8 cellular contexts compared by ENCODE assay signal in the genomic region with DNA sequence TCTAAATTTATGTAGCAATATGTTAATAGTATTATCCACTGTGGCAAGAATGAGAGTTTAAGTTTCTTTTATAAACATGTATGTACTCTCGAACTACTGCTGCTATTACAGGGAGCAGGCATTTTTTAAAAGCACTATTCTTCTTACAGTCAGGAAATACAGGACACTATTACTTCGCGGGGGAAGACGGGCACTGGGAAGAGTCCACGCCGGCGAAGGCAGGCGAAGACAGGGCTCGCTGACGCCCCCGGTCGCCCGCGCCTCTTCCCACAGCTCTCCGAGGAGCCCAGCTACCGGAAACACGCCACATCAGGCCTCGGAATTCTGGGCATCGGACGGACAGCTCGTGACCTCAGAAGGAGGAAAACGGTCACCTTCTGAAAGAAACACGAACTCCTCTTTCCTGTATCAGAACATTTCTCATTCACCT.
DNase-seq lines count a peak whose midpoint lies in the region; ATAC-seq and TF ChIP-seq lines count a peak whose summit lies in the region.

No MANE protein-coding gene starts in this region.

- DNase-seq in BJ (ENCODE audit: low read depth) (peak; percentile 25), NCI-H460 (ENCODE audit: extremely low read depth, low read depth) (peak; percentile 92), adrenal gland (peak; percentile 84 to 93 (median 89)), cardiac septum (ENCODE audit: low spot score) (peak; percentile 89), omental fat pad (ENCODE audit: low spot score) (peak; percentile 50), cortex of kidney (lab: John Stamatoyannopoulos, UW) (no peak)

- peak overlapping the region; percentile 60 for H3K4me3 ChIP-seq in BJ (ENCODE audit: low read depth, low read length)
- H3K4me3 ChIP-seq in adrenal gland, result peak overlapping the region; percentile 66 to 99 (median 85)

- peak overlapping the region; percentile 95 to 100 (median 98) for H3K27ac ChIP-seq in adrenal gland

- CTCF ChIA-PET in BJ (lab: Yijun Ruan, JAX), result no interaction called here

- H3K36me3 ChIP-seq in BJ (ENCODE audit: control insufficient read depth, insufficient read depth, low read length), result no peaks in the 10 kb centered on the region
- H3K36me3 ChIP-seq in adrenal gland (replicated peaks in 1 of 2), result no peaks in the 10 kb centered on the region

- POLR2A ChIA-PET in BJ (lab: Charles Lee), result interaction anchor here (0.7 kb wide), 1 partner anchor 19 kb away, joined by 3 read pairs; no protein-coding TSS in a partner anchor

- no peaks in the 10 kb centered on the region for H3K9me3 ChIP-seq in adrenal gland (replicated peaks in 1 of 3)

- intact Hi-C loops in adrenal gland (cut with DNase I), result no loop called here
- intact Hi-C loops in cardiac septum (cut with DNase I), result loop anchor here (1.0 to 5.0 kb wide), 3 partner anchors 46 to 225 kb away; partner anchors contain the start of gene XPO1

- H3K27me3 ChIP-seq in BJ (ENCODE audit: control insufficient read depth, insufficient read depth, low read length), result no peaks in the 10 kb centered on the region
- no peaks in the 10 kb centered on the region for H3K27me3 ChIP-seq in adrenal gland

- 0 to 1% (median 0%) methylated on average over 15 to 23 of the region's 23 CpGs for WGBS in adrenal gland, 4 donors

- ATAC-seq in GM18511 (IDR thresholded peaks at IDR 0.05; ENCODE audit: unreplicated experiment), result peak; percentile 20
- ATAC-seq in HG03108 (IDR thresholded peaks at IDR 0.05; ENCODE audit: unreplicated experiment), result peak; percentile 21
- ATAC-seq in omental fat pad (ENCODE audit: low FRiP score), result peak; percentile 75

- H3K4me1 ChIP-seq in adrenal gland (replicated peaks in 1 of 2), result peaks cover 0 to 6% of the 10 kb centered on the region in 2 donors

- TF ChIP-seq CTCF in BJ (IDR thresholded peaks at IDR 0.05; ENCODE audit: insufficient read depth, low read depth, low read length), result peak; percentile 54
- peak in 1 of 6 experiments; percentile 15 for TF ChIP-seq CTCF in adrenal gland (IDR thresholded peaks at IDR 0.05)
- TF ChIP-seq CTCF in omental fat pad (IDR thresholded peaks at IDR 0.05), result no peak

- TF ChIP-seq POLR2A in adrenal gland (IDR thresholded peaks at IDR 0.05), result no peak

Comparison
In these comparisons a context has a peak if more than half of its experiments do, and no peak if none do; other contexts are left out.
1. ATAC-seq: peak in every context shown above with its lines; median percentile 75 in omental fat pad; 21 in HG03108; 20 in GM18511.